In the genomic region with DNA sequence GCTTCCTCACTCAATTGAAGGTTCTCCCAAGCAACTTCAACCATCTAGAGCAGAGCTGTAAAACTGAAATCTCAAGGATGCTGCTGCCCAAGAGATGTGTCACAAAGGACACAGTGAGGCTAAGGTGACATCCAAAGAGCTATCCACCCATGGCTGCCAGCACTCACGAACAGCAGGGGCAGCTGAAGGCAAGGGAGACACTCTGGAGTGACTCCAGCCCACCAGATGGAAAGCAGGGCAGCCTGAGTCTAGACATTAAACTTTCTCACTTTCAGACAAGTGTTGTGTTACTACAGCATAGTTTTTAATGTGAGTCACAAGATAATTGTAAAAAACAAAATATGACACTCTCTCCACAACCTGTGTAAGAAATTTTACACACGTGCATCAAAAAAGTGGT, we compare ENCODE assay signal across 23 cellular contexts.
DNase-seq lines count a peak whose midpoint lies in the region; TF ChIP-seq lines count a peak whose summit lies in the region.
"Had no signal": no experiment of that assay in that cellular context is flagged by ENCODE, and none has a peak within 500 bp of the region (broad histone marks: within the 10 kb centered on the region; RNA-seq: fewer than 3 reads in every experiment).

No MANE protein-coding gene starts in this region.

- 75 to 97% (median 87%) methylated on average over 2 of the region's 2 CpGs for WGBS in spleen, 5 donors

- TF ChIP-seq CTCF in VCaP (conservative IDR thresholded peaks at IDR 0.05) (no peak), spleen (IDR thresholded peaks at IDR 0.05 in 8 of 11, conservative IDR thresholded peaks at IDR 0.05 in 3 of 11) (no peak)

- intact Hi-C loops in spleen (cut with DNase I; ENCODE audit: low total_unique reads) = no loop called here

- peaks cover 0 to 100% (median 87%) of the 10 kb centered on the region in 6 donors for H3K36me3 ChIP-seq in spleen

- H3K27ac ChIP-seq in VCaP (peak overlapping the region; percentile 59), spleen (peak overlapping the region in 5 of 8 donors; percentile 44 to 75 (median 63))
- H3K27ac ChIP-seq: ascending aorta had no signal

- H3K4me3 ChIP-seq in spleen = no peak overlapping the region
- H3K4me3 ChIP-seq: ascending aorta, esophagus squamous epithelium, GM12878 had no signal

- DNase-seq in GM03348 (ENCODE audit: low spot score) (peak; percentile 68), iris pigment epithelial cell (ENCODE audit: low read depth) (peak; percentile 42), spleen (no peak), inferior parietal cortex (ENCODE audit: extremely low spot score) (no peak), cortex of kidney (lab: John Stamatoyannopoulos, UW) (no peak), NCI-H524 treated with DMSO at 0.1 percent for 48 hours (lab: John Stamatoyannopoulos, UW) (no peak)
- DNase-seq: activated CD4-positive, alpha-beta T cell treated with anti-CD3 and anti-CD28 coated beads for 36 hours; activated naive CD4-positive, alpha-beta T cell treated with anti-CD3 and anti-CD28 coated beads, Interleukin-2, amount 10 ng/mL, durations not matched to agents 7 days and 5 days; activated T-cell treated with anti-CD3 and anti-CD28 coated beads, Interleukin-2, amount 50 U/mL, for 48 hours; DMS53; endodermal cell; esophagus squamous epithelium; kidney glomerular epithelial cell; mesendoderm; naive thymus-derived CD8-positive, alpha-beta T cell; NCI-H1105; NCI-H2029 treated with DMSO at 0.1 percent for 48 hours; NCI-H446 treated with DMSO at 0.1 percent for 48 hours; right cardiac atrium; T-helper 1 cell had no signal

- no peak for TF ChIP-seq POLR2A in spleen (IDR thresholded peaks at IDR 0.05)

- peaks cover 0 to 47% (median 22%) of the 10 kb centered on the region in 6 donors for H3K4me1 ChIP-seq in spleen
- H3K4me1 ChIP-seq: ascending aorta, esophagus squamous epithelium had no signal

- no peaks in the 10 kb centered on the region for H3K9me3 ChIP-seq in spleen
- H3K9me3 ChIP-seq: ascending aorta, esophagus squamous epithelium had no signal

- H3K27me3 ChIP-seq in spleen (replicated peaks in 1 of 7) = no peaks in the 10 kb centered on the region
- H3K27me3 ChIP-seq: ascending aorta, esophagus squamous epithelium had no signal

Comparison
In these comparisons a context has a peak if more than half of its experiments do, and no peak if none do; other contexts are left out.
1. DNase-seq: peak in GM03348 (single experiment) and iris pigment epithelial cell (single experiment); none in spleen (single experiment), inferior parietal cortex (single experiment), cortex of kidney (single experiment) and NCI-H524 treated with DMSO at 0.1 percent for 48 hours (single experiment).